ENCODE assay signal across 8 cellular contexts in the genomic region with DNA sequence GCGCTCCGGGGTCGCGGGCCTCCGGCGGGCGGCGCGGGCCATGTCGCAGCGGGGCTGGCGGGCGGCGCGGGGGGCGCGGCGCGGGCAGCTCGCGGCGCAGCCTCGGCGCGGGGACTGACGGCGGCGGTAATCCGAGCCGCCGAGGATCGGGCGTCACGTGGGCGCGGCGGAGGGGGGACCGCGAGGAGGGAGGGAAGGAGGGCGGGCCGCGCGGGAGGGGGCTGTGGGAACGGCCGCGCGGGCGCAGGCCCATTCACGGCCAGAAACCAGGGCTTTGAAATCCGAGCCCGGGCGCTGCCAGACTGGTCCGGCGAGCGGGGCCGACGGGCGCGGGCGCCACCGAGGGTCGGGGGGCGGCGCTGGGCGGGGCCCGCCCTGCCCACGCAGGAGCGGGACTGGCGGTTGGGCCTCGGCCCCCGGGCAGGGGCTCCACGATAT. TPM values are rescaled to one million over a fixed set of nuclear protein-coding genes. Genes with fewer than 3 reads are reported as not detected.
DNase-seq lines count a peak whose midpoint lies in the region; ATAC-seq and TF ChIP-seq lines count a peak whose summit lies in the region.

A gene with protein sequence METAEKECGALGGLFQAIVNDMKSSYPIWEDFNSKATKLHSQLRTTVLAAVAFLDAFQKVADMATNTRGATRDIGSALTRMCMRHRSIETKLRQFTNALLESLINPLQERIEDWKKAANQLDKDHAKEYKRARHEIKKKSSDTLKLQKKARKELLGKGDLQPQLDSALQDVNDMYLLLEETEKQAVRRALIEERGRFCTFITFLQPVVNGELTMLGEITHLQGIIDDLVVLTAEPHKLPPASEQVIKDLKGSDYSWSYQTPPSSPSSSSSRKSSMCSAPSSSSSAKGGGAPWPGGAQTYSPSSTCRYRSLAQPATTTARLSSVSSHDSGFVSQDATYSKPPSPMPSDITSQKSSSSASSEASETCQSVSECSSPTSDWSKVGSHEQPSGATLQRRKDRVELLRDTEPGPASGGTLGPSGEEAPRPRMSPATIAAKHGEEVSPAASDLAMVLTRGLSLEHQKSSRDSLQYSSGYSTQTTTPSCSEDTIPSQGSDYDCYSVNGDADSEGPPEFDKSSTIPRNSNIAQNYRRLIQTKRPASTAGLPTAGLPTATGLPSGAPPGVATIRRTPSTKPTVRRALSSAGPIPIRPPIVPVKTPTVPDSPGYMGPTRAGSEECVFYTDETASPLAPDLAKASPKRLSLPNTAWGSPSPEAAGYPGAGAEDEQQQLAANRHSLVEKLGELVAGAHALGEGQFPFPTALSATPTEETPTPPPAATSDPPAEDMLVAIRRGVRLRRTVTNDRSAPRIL (minus strand): TSS at position 116 of the 438 bp plus-strand sequence. CDS start 262 bp downstream, outside the sequence.

- no peak within 1 kb of the TSS for H3K27ac Mint-ChIP-seq in activated naive CD4-positive, alpha-beta T cell treated with anti-CD3 and anti-CD28 coated beads, Interleukin-2, amount 50 U/mL, for 24 hours
- peak within 1 kb of the TSS in 1 of 9 donors; percentile 14 for H3K27ac Mint-ChIP-seq in naive thymus-derived CD4-positive, alpha-beta T cell

- H3K36me3 ChIP-seq in naive thymus-derived CD4-positive, alpha-beta T cell (ENCODE audit: control insufficient read depth in 2 of 3, insufficient read depth in 3 of 3, low read length in 3 of 3), result peaks cover 0 to 4% (median 0%) of the 10 kb centered on the region in 3 experiments
- no peaks in the 10 kb centered on the region for H3K36me3 ChIP-seq in vagina

- H3K9me3 Mint-ChIP-seq in activated naive CD4-positive, alpha-beta T cell treated with anti-CD3 and anti-CD28 coated beads, Interleukin-2, amount 50 U/mL, for 24 hours, result no peaks in the 10 kb centered on the region
- H3K9me3 Mint-ChIP-seq in naive thymus-derived CD4-positive, alpha-beta T cell, result no peaks in the 10 kb centered on the region

- no peak within 1 kb of the TSS for H3K4me3 ChIP-seq in naive thymus-derived CD4-positive, alpha-beta T cell (ENCODE audit: low read length)
- peak within 1 kb of the TSS; percentile 73 to 91 for H3K4me3 ChIP-seq in vagina

- no peaks in the 10 kb centered on the region for H3K9me3 ChIP-seq in naive thymus-derived CD4-positive, alpha-beta T cell (ENCODE audit: control insufficient read depth in 2 of 3, low read length in 3 of 3)
- H3K9me3 ChIP-seq in vagina, result no peaks in the 10 kb centered on the region

- H3K27ac ChIP-seq in foreskin keratinocyte (peak within 1 kb of the TSS; percentile 75), vagina (peak within 1 kb of the TSS; percentile 98)
- H3K27ac ChIP-seq in naive thymus-derived CD4-positive, alpha-beta T cell (ENCODE audit: low read depth, low read length), result no peak within 1 kb of the TSS

- TF ChIP-seq POLR2A in vagina (IDR thresholded peaks at IDR 0.05), result peak in 1 of 2 donors; percentile 63

- H3K4me3 Mint-ChIP-seq in activated naive CD4-positive, alpha-beta T cell treated with anti-CD3 and anti-CD28 coated beads, Interleukin-2, amount 50 U/mL, for 24 hours, result peak within 1 kb of the TSS; percentile 73
- peak within 1 kb of the TSS; percentile 42 to 77 (median 70) for H3K4me3 Mint-ChIP-seq in naive thymus-derived CD4-positive, alpha-beta T cell

- TF ChIP-seq CTCF in foreskin keratinocyte (conservative IDR thresholded peaks at IDR 0.05) (no peak), vagina (IDR thresholded peaks at IDR 0.05) (no peak)

- peaks cover 1% of the 10 kb centered on the region for H3K36me3 Mint-ChIP-seq in activated naive CD4-positive, alpha-beta T cell treated with anti-CD3 and anti-CD28 coated beads, Interleukin-2, amount 50 U/mL, for 24 hours
- H3K36me3 Mint-ChIP-seq in naive thymus-derived CD4-positive, alpha-beta T cell, result peaks cover 0 to 3% (median 0%) of the 10 kb centered on the region in 5 donors

- ATAC-seq in foreskin keratinocyte (peak; percentile 61), GM18502 (IDR thresholded peaks at IDR 0.05; ENCODE audit: poor library complexity, unreplicated experiment) (no peak)
- ATAC-seq in naive thymus-derived CD4-positive, alpha-beta T cell, result peak; percentile 45

- DNase-seq in stimulated activated CD4-positive, alpha-beta T cell treated with anti-CD3 and anti-CD28 coated beads, Interleukin-2, amount 100 ng/mL, for 24 hours, result peak; percentile 28 to 29
- DNase-seq in stimulated activated CD4-positive, alpha-beta T cell treated with anti-CD3 and anti-CD28 coated beads, Interleukin-1b, Interleukin-23, amount 100 ng/mL, for 48 hours, result no peak
- DNase-seq in NCI-H2171 treated with DMSO at 0.1 percent for 48 hours (lab: John Stamatoyannopoulos, UW) (peak; percentile 77), foreskin keratinocyte (no peak), vagina (ENCODE audit: extremely low spot score in 2 of 2) (no peak)
- peak in 4 of 9 donors; percentile 14 to 41 (median 24) for DNase-seq in naive thymus-derived CD4-positive, alpha-beta T cell

- H3K4me1 ChIP-seq in foreskin keratinocyte, result peaks cover 18% of the 10 kb centered on the region
- H3K4me1 ChIP-seq in naive thymus-derived CD4-positive, alpha-beta T cell (ENCODE audit: control insufficient read depth in 2 of 2, insufficient read depth in 2 of 2, low read length in 2 of 2), result peaks cover 0 to 7% of the 10 kb centered on the region in 2 donors
- H3K4me1 ChIP-seq in vagina, result peaks cover 86% of the 10 kb centered on the region

- no peaks in the 10 kb centered on the region for H3K4me1 Mint-ChIP-seq in activated naive CD4-positive, alpha-beta T cell treated with anti-CD3 and anti-CD28 coated beads, Interleukin-2, amount 50 U/mL, for 24 hours
- peaks cover 0 to 8% (median 4%) of the 10 kb centered on the region in 7 donors for H3K4me1 Mint-ChIP-seq in naive thymus-derived CD4-positive, alpha-beta T cell

- intact Hi-C loops in naive thymus-derived CD4-positive, alpha-beta T cell (cut with micrococcal nuclease), result loop anchor here in 1 of 2 donors (1.0 kb wide), 1 partner anchor 51 kb away; no protein-coding TSS in a partner anchor
- intact Hi-C loops in vagina (cut with DNase I), result no loop called here

- CTCF ChIA-PET in naive thymus-derived CD4-positive, alpha-beta T cell (lab: Charles Lee), result no interaction called here

- POLR2A ChIA-PET in naive thymus-derived CD4-positive, alpha-beta T cell (lab: Charles Lee), result no interaction called here

- H3K27me3 Mint-ChIP-seq in activated naive CD4-positive, alpha-beta T cell treated with anti-CD3 and anti-CD28 coated beads, Interleukin-2, amount 50 U/mL, for 24 hours, result peaks cover 1% of the 10 kb centered on the region
- peaks cover 0 to 26% (median 4%) of the 10 kb centered on the region in 5 donors for H3K27me3 Mint-ChIP-seq in naive thymus-derived CD4-positive, alpha-beta T cell

- H3K27me3 ChIP-seq in foreskin keratinocyte (no peaks in the 10 kb centered on the region), vagina (no peaks in the 10 kb centered on the region)
- H3K27me3 ChIP-seq in naive thymus-derived CD4-positive, alpha-beta T cell (ENCODE audit: control insufficient read depth in 2 of 2, insufficient read depth in 2 of 2, low read length in 2 of 2), result peaks cover 0 to 6% of the 10 kb centered on the region in 2 donors

RNA-seq across cellular contexts. Expression of the gene that starts here (rescaled TPM):
- total RNA-seq in foreskin keratinocyte (31.0 and 40.9 TPM in 2 replicates), vagina (102 TPM)
- 12.5 and 17.4 TPM in 2 replicates for polyA plus RNA-seq in foreskin keratinocyte
- 10 to 100 TPM in 3 of 5 experiments, 1 to 10 TPM in 2; 1.4 to 16.7 (median 11.5) TPM for total RNA-seq in naive thymus-derived CD4-positive, alpha-beta T cell
- not detected for polyA plus RNA-seq in naive thymus-derived CD4-positive, alpha-beta T cell

Comparison
In these comparisons a context has a peak if more than half of its experiments do, and no peak if none do; other contexts are left out.
1. RNA of the gene that starts here (polyA plus RNA-seq): 12.5 to 17.4 TPM in foreskin keratinocyte; not detected in naive thymus-derived CD4-positive, alpha-beta T cell; every median in the first group is over 10 times any median in the second.
2. DNase-seq: peak in stimulated activated CD4-positive, alpha-beta T cell treated with anti-CD3 and anti-CD28 coated beads, Interleukin-2, amount 100 ng/mL, for 24 hours (2 of 2) and NCI-H2171 treated with DMSO at 0.1 percent for 48 hours (single experiment); none in stimulated activated CD4-positive, alpha-beta T cell treated with anti-CD3 and anti-CD28 coated beads, Interleukin-1b, Interleukin-23, amount 100 ng/mL, for 48 hours (single experiment), foreskin keratinocyte (0 of 2) and vagina (0 of 2).